11 cellular contexts compared by ENCODE assay signal in the genomic region with DNA sequence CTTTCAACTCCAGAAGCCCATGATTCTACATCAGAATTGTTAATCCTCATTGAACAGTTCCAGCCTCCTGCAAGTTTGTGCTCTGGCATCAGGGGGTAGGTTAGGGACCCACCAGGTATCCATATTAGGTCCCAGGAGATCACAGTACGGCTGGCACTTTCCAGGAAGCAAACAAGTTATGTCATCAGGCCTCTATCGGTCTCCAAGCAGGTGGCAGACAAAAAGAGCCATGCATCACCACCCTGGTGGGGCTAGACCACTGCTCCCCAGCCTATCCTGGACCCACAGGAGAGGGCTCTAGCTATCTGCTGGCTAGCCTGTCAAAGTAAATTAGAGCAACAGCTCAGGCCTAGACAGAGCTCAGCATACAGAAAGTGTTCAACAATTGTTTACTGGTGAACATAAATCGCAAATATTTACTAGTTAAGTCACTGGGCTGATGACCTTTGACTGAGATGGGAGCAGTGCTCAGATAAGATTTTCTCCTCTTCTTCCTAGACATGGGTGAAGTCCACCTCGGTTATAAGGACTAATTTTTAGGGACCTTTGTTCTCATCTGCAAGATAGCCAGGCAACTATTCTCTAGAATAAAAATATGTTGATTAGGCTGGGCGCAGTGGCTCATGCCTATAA. TPM values are rescaled to one million over a fixed set of nuclear protein-coding genes. Genes with fewer than 3 reads are reported as not detected.
DNase-seq lines count a peak whose midpoint lies in the region; ATAC-seq and TF ChIP-seq lines count a peak whose summit lies in the region.
"Had no signal": no experiment of that assay in that cellular context is flagged by ENCODE, and none has a peak within 500 bp of the region (broad histone marks: within the 10 kb centered on the region; RNA-seq: fewer than 3 reads in every experiment).

No MANE protein-coding gene starts in this region.

- H3K9me2 ChIP-seq in PC-3 (replicated peaks; ENCODE audit: low read length): no peaks in the 10 kb centered on the region

- H3K27me3 ChIP-seq in AG04450 (ENCODE audit: control insufficient read depth, insufficient read depth, low read length) (no peaks in the 10 kb centered on the region), PC-3 (ENCODE audit: low read length) (no peaks in the 10 kb centered on the region)
- H3K27me3 ChIP-seq: stomach had no signal

- peaks cover 4% of the 10 kb centered on the region for H3K27me3 Mint-ChIP-seq in activated CD8-positive, alpha-beta T cell treated with anti-CD3 and anti-CD28 coated beads, Interleukin-2, amount 10 ng/mL, durations not matched to agents 7 days and 5 days (ENCODE audit: low read depth)
- H3K27me3 Mint-ChIP-seq in mesothelial cell of epicardium (ENCODE audit: low read depth): no peaks in the 10 kb centered on the region

- H3K36me3 ChIP-seq in PC-3 (ENCODE audit: low read depth, low read length): no peaks in the 10 kb centered on the region

- H3K4me1 ChIP-seq in PC-3 (ENCODE audit: insufficient read depth, low read length): peaks cover 34% of the 10 kb centered on the region

- ATAC-seq in activated CD8-positive, alpha-beta T cell treated with anti-CD3 and anti-CD28 coated beads, Interleukin-2, amount 10 ng/mL, durations not matched to agents 7 days and 5 days: no peak
- ATAC-seq in PC-3 (no peak), HG03045 (IDR thresholded peaks at IDR 0.05; ENCODE audit: unreplicated experiment) (no peak)

- H3K27ac ChIP-seq in AG04450 (ENCODE audit: low read depth, low read length): peak overlapping the region; percentile 57
- H3K27ac ChIP-seq in PC-3 (ENCODE audit: low read length): no peak overlapping the region

- intact Hi-C loops in PC-3 (cut with micrococcal nuclease): no loop called here

- no TSS peak for BruUV-seq in PC-3 (replicated peaks; lab: Mats Ljungman, UMichigan)

- POLR2A ChIA-PET in AG04450 (lab: Yijun Ruan, JAX) (interaction anchor here (1.4 to 1.7 kb wide), 3 partner anchors 12 to 17 kb away, joined by 7 to 10 read pairs (median 7); no protein-coding TSS in a partner anchor), PC-3 (lab: Charles Lee; ENCODE audit: unreplicated experiment) (no interaction called here)
- POLR2A ChIA-PET in activated CD8-positive, alpha-beta T cell treated with anti-CD3 and anti-CD28 coated beads, Interleukin-2, amount 10 ng/mL, durations not matched to agents 7 days and 5 days (lab: Charles Lee): no interaction called here

- H3F3A ChIP-seq in PC-3 (ENCODE audit: low read length, unreplicated experiment): no peaks in the 10 kb centered on the region

- H3K79me2 ChIP-seq in PC-3 (ENCODE audit: low read length): peaks cover 50% of the 10 kb centered on the region

- no peak overlapping the region for H3K4me3 Mint-ChIP-seq in activated CD8-positive, alpha-beta T cell treated with anti-CD3 and anti-CD28 coated beads, Interleukin-2, amount 10 ng/mL, durations not matched to agents 7 days and 5 days
- H3K4me3 Mint-ChIP-seq in mesothelial cell of epicardium: no peak overlapping the region

- H3K4me3 ChIP-seq in AG04450 (ENCODE audit: low read depth, low read length): no peak overlapping the region
- no peak overlapping the region for H3K4me3 ChIP-seq in PC-3 (ENCODE audit: low read length)
- H3K4me3 ChIP-seq: esophagus muscularis mucosa had no signal

- H3K9me3 Mint-ChIP-seq in activated CD8-positive, alpha-beta T cell treated with anti-CD3 and anti-CD28 coated beads, Interleukin-2, amount 10 ng/mL, durations not matched to agents 7 days and 5 days (ENCODE audit: insufficient read depth): no peaks in the 10 kb centered on the region
- no peaks in the 10 kb centered on the region for H3K9me3 Mint-ChIP-seq in mesothelial cell of epicardium

- DNase-seq in AG04450 (ENCODE audit: low read depth, low spot score) (no peak), DMS153 (lab: John Stamatoyannopoulos, UW) (peak; percentile 80), mesothelial cell of epicardium (ENCODE audit: low spot score in 2 of 2, unreplicated experiment in 2 of 2) (no peak), RPMI8226 (no peak), PC-3 (no peak), T-helper 9 cell (no peak)
- DNase-seq in activated CD8-positive, alpha-beta T cell treated with anti-CD3 and anti-CD28 coated beads, Interleukin-2, amount 10 ng/mL, durations not matched to agents 7 days and 5 days: no peak
- DNase-seq: NCI-H2081 treated with DMSO at 0.1 percent for 48 hours, stomach had no signal

- CTCF ChIA-PET in AG04450 (lab: Charles Lee) (interaction anchor here (1.0 to 3.3 kb wide), 2 partner anchors 10 to 20 kb away, joined by 4 to 31 read pairs; no protein-coding TSS in a partner anchor), PC-3 (lab: Charles Lee) (no interaction called here)
- CTCF ChIA-PET in activated CD8-positive, alpha-beta T cell treated with anti-CD3 and anti-CD28 coated beads, Interleukin-2, amount 10 ng/mL, durations not matched to agents 7 days and 5 days (lab: Charles Lee): interaction anchor here (1.3 to 25.3 kb wide), 7 partner anchors 10 to 85 kb away, joined by 3 to 1266 read pairs (median 13); no protein-coding TSS in a partner anchor

- H3K9me3 ChIP-seq in AG04450 (ENCODE audit: control insufficient read depth, insufficient read depth, low read length) (no peaks in the 10 kb centered on the region; the same call in 1 of the 2 replicates), PC-3 (ENCODE audit: low read length) (no peaks in the 10 kb centered on the region)
- H3K9me3 ChIP-seq: esophagus muscularis mucosa, stomach had no signal

- peaks cover 3% of the 10 kb centered on the region for H3K36me3 Mint-ChIP-seq in activated CD8-positive, alpha-beta T cell treated with anti-CD3 and anti-CD28 coated beads, Interleukin-2, amount 10 ng/mL, durations not matched to agents 7 days and 5 days (ENCODE audit: low read depth)
- peaks cover 7% of the 10 kb centered on the region for H3K36me3 Mint-ChIP-seq in mesothelial cell of epicardium

- H3K9ac ChIP-seq in PC-3 (ENCODE audit: low read length): no peak overlapping the region

- peaks cover 67% of the 10 kb centered on the region for H3K4me1 Mint-ChIP-seq in activated CD8-positive, alpha-beta T cell treated with anti-CD3 and anti-CD28 coated beads, Interleukin-2, amount 10 ng/mL, durations not matched to agents 7 days and 5 days (ENCODE audit: low read depth)
- H3K4me1 Mint-ChIP-seq in mesothelial cell of epicardium: peaks cover 63% of the 10 kb centered on the region

- no peak overlapping the region for H3K4me2 ChIP-seq in PC-3 (ENCODE audit: low read length)

- peak overlapping the region; percentile 12 for H3K27ac Mint-ChIP-seq in activated CD8-positive, alpha-beta T cell treated with anti-CD3 and anti-CD28 coated beads, Interleukin-2, amount 10 ng/mL, durations not matched to agents 7 days and 5 days
- H3K27ac Mint-ChIP-seq in mesothelial cell of epicardium: peak overlapping the region; percentile 99

- no peaks in the 10 kb centered on the region for H4K20me1 ChIP-seq in PC-3 (ENCODE audit: low read length)

- TF ChIP-seq CTCF in AG04450 (IDR thresholded peaks at IDR 0.05; ENCODE audit: low read depth, low read length) (no peak), mesothelial cell of epicardium (IDR thresholded peaks at IDR 0.05; ENCODE audit: unreplicated experiment) (no peak), PC-3 (conservative IDR thresholded peaks at IDR 0.05; ENCODE audit: low read depth, low read length) (no peak)

- H2AFZ ChIP-seq in PC-3 (ENCODE audit: low read length): no peak overlapping the region

RNA-seq across cellular contexts. Expression of gene NUAK2, which starts 6.4 kb away (rescaled TPM):
- polyA plus RNA-seq in AG04450 (2011; rRNA removed): 7.0 and 8.2 TPM in 2 replicates
- 12.5 and 20.1 TPM in 2 replicates for polyA minus RNA-seq in AG04450 (2011; rRNA and poly(A)+ RNA removed)
- 1 to 10 TPM; 1.6 TPM for total RNA-seq in activated CD8-positive, alpha-beta T cell treated with anti-CD3 and anti-CD28 coated beads, Interleukin-2, amount 10 ng/mL, durations not matched to agents 7 days and 5 days
- 5.7 to 6.2 TPM (median 5.8 TPM) in 3 replicates for total RNA-seq in mesothelial cell of epicardium
- 3.8 and 4.8 TPM in 2 replicates for total RNA-seq in PC-3 (2014; rRNA removed)

RNA-seq across cellular contexts. Expression of gene KLHDC8A, which starts 41.6 kb away (rescaled TPM):
- 0.06 TPM in 1 of 2 replicates, not detected in the other for polyA plus RNA-seq in AG04450 (2011; rRNA removed)
- polyA minus RNA-seq in AG04450 (2011; rRNA and poly(A)+ RNA removed): not detected in 2 replicates
- not detected for total RNA-seq in activated CD8-positive, alpha-beta T cell treated with anti-CD3 and anti-CD28 coated beads, Interleukin-2, amount 10 ng/mL, durations not matched to agents 7 days and 5 days
- total RNA-seq in mesothelial cell of epicardium: 0.51 to 1.2 TPM (median 0.79 TPM) in 3 replicates
- total RNA-seq in PC-3 (2014; rRNA removed): not detected in 2 replicates
